8 cellular contexts compared by ENCODE assay signal in the genomic region with DNA sequence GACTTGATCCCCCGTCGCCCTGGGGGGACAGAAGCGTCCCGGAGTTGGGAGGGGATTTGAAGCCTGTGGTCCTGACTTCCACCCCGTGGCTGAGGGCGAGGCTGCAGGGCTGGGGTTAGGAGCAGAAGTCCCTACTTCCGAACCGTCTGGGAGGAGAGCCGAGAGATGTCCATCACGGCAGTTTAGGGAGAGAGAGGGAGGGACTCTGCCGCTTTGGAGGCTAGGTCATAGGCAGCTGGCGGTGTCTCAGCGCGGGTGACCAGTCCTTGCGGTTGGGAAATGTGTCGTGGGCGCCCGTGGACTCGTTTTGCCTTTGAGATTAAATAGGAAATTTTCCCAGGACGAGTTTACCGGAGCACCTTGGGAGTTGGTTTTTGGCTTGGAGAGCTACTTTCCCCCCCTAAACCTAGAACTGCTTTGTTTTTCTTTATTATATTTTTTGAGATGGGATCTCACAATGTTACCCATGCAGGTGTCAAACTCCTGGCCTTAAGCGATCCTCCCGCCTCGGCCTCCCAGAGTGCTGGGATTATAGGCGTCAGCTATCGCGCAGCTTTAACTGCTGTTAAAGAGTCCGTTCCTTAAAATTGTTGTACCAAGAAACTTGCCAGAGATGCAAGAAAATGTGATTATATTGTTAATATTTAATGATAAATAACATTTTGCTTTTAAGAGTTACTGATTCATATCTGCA. TPM values are rescaled to one million over a fixed set of nuclear protein-coding genes. Genes with fewer than 3 reads are reported as not detected.
DNase-seq lines count a peak whose midpoint lies in the region; ATAC-seq and TF ChIP-seq lines count a peak whose summit lies in the region.
"Not testable (repeated sequence)": the region's sequence is repeated elsewhere in the genome, so short reads cannot be mapped to it uniquely, and the experiment has no call there.

No MANE protein-coding gene starts in this region.

- not testable (repeated sequence) for H3K36me3 Mint-ChIP-seq in activated naive CD4-positive, alpha-beta T cell treated with anti-CD3 and anti-CD28 coated beads for 36 hours (ENCODE audit: low read depth)

- H3K4me3 ChIP-seq in AG09309 (ENCODE audit: control insufficient read depth, low read depth, low read length), result peak overlapping the region; percentile 84
- H3K4me3 ChIP-seq in PC-9, result peak overlapping the region; percentile 64
- H3K4me3 ChIP-seq in left lung, result peak overlapping the region; percentile 76 to 95
- peak overlapping the region; percentile 81 to 99 (median 87) for H3K4me3 ChIP-seq in gastrocnemius medialis

- H3K9me3 ChIP-seq in PC-9 (ENCODE audit: insufficient read depth, low read depth); left lung; gastrocnemius medialis: not testable (repeated sequence)

- H3K4me2 ChIP-seq in PC-9, result peak overlapping the region; percentile 90

- POLR2A ChIA-PET in PC-9 (lab: Charles Lee; ENCODE audit: unreplicated experiment), result interaction anchor here (0.5 kb wide), 2 partner anchors 27 to 28 kb away, joined by 5 read pairs; partner anchors contain the start of gene KCTD7

- H4K20me1 ChIP-seq in PC-9 (ENCODE audit: insufficient read depth), result not testable (repeated sequence)

- H3K4me1 ChIP-seq in PC-9 (replicated peaks; ENCODE audit: insufficient read depth) (peaks cover 15% of the 10 kb centered on the region), left lung (peaks cover 0 to 33% of the 10 kb centered on the region in 2 donors), gastrocnemius medialis (peaks cover 11 to 13% of the 10 kb centered on the region in 2 donors)

- not testable (repeated sequence) for H3K9me2 ChIP-seq in PC-9 (ENCODE audit: insufficient read depth)

- DNase-seq in AG09309 (ENCODE audit: low read depth); epithelial cell of prostate (ENCODE audit: low read depth, low spot score); left lung: not testable (repeated sequence)
- DNase-seq in PC-9, result peak; percentile 38 to 46
- peak; percentile 25 for DNase-seq in activated naive CD4-positive, alpha-beta T cell treated with anti-CD3 and anti-CD28 coated beads for 36 hours
- DNase-seq in gastrocnemius medialis, result peak; percentile 37 to 52

- not testable (repeated sequence) for H3K27me3 ChIP-seq in PC-9 (ENCODE audit: insufficient read depth, low read depth); left lung; gastrocnemius medialis

- not testable (repeated sequence) for H3K27me3 Mint-ChIP-seq in activated naive CD4-positive, alpha-beta T cell treated with anti-CD3 and anti-CD28 coated beads for 36 hours (ENCODE audit: low read depth)

- BruUV-seq in PC-9 (replicated peaks; lab: Mats Ljungman, UMichigan), result not testable (repeated sequence)

- ATAC-seq in GM19043 (IDR thresholded peaks at IDR 0.05; ENCODE audit: low read depth, unreplicated experiment), result peak; percentile 9
- ATAC-seq in HG03354 (IDR thresholded peaks at IDR 0.05; ENCODE audit: poor library complexity, severe bottlenecking, unreplicated experiment), result peak; percentile 19
- ATAC-seq in left lung, result peak; percentile 68
- ATAC-seq in gastrocnemius medialis, result peak; percentile 43 to 59

- H2AFZ ChIP-seq in PC-9, result peak overlapping the region; percentile 84

- TF ChIP-seq POLR2A in gastrocnemius medialis (IDR thresholded peaks at IDR 0.05), result not testable (repeated sequence)

- TF ChIP-seq CTCF in AG09309 (IDR thresholded peaks at IDR 0.05; ENCODE audit: control insufficient read depth, insufficient read depth, low read depth, low read length, missing control alignments); PC-9 (conservative IDR thresholded peaks at IDR 0.05); left lung (IDR thresholded peaks at IDR 0.05): not testable (repeated sequence)
- TF ChIP-seq CTCF in gastrocnemius medialis (IDR thresholded peaks at IDR 0.05 in 4 of 5, conservative IDR thresholded peaks at IDR 0.05 in 1 of 5), result peak in 1 of 5 experiments; percentile 14

- peak overlapping the region; percentile 77 for H3K27ac Mint-ChIP-seq in activated naive CD4-positive, alpha-beta T cell treated with anti-CD3 and anti-CD28 coated beads for 36 hours

- not testable (repeated sequence) for H3K36me3 ChIP-seq in PC-9 (ENCODE audit: low read depth); left lung; gastrocnemius medialis

- in situ Hi-C loops in gastrocnemius medialis (cut with MboI; ENCODE audit: low sequenced_read_pairs in 4 of 4), result not testable (repeated sequence)

- H3F3A ChIP-seq in PC-9 (ENCODE audit: insufficient read depth, low read depth), result peaks cover 33% of the 10 kb centered on the region

- H3K79me2 ChIP-seq in PC-9 (ENCODE audit: low read depth), result peaks cover 73% of the 10 kb centered on the region

- intact Hi-C loops in PC-9 (cut with micrococcal nuclease; ENCODE audit: unreplicated experiment), result loop anchor here (10.0 kb wide), 1 partner anchor 340 kb away; the partner anchor contains the start of genes SBDS and TYW1
- intact Hi-C loops in activated naive CD4-positive, alpha-beta T cell treated with anti-CD3 and anti-CD28 coated beads for 36 hours (cut with micrococcal nuclease); left lung (cut with DNase I): not testable (repeated sequence)
- intact Hi-C loops in gastrocnemius medialis (cut with DNase I; ENCODE audit: low total_unique reads), result loop anchor here (2.0 to 10.0 kb wide), 2 partner anchors 86 to 160 kb away; partner anchors contain the start of gene RABGEF1

- peaks cover 30% of the 10 kb centered on the region for H3K4me1 Mint-ChIP-seq in activated naive CD4-positive, alpha-beta T cell treated with anti-CD3 and anti-CD28 coated beads for 36 hours (ENCODE audit: low read depth)

- peak overlapping the region; percentile 95 for H3K4me3 Mint-ChIP-seq in activated naive CD4-positive, alpha-beta T cell treated with anti-CD3 and anti-CD28 coated beads for 36 hours

- CTCF ChIA-PET in PC-9 (lab: Charles Lee), result not testable (repeated sequence)
- CTCF ChIA-PET in activated naive CD4-positive, alpha-beta T cell treated with anti-CD3 and anti-CD28 coated beads for 36 hours (lab: Charles Lee), result interaction anchor here (0.6 kb wide), 1 partner anchor 263 kb away, joined by 3 read pairs; no protein-coding TSS in a partner anchor

- not testable (repeated sequence) for H3K9me3 Mint-ChIP-seq in activated naive CD4-positive, alpha-beta T cell treated with anti-CD3 and anti-CD28 coated beads for 36 hours

- H3K27ac ChIP-seq in PC-9, result peak overlapping the region; percentile 92
- peak overlapping the region; percentile 94 for H3K27ac ChIP-seq in epithelial cell of prostate
- H3K27ac ChIP-seq in left lung, result peak overlapping the region; percentile 96 to 100
- peak overlapping the region; percentile 89 to 100 (median 99) for H3K27ac ChIP-seq in gastrocnemius medialis

RNA-seq across cellular contexts. Expression of gene KCTD7, which starts 26.6 kb away (rescaled TPM):
- total RNA-seq in PC-9 (2021) (7.1 and 9.8 TPM in 2 replicates), left lung (10 to 100 TPM; 10.4 to 12.4 TPM), gastrocnemius medialis (1 to 10 TPM; 3.0 to 6.0 (median 5.5) TPM)
- total RNA-seq in activated naive CD4-positive, alpha-beta T cell treated with anti-CD3 and anti-CD28 coated beads for 36 hours, result 1 to 10 TPM; 6.3 to 7.5 TPM

Comparison
In these comparisons a context has a peak if more than half of its experiments do, and no peak if none do; other contexts are left out.
1. ATAC-seq: peak in every context shown above with its lines; median percentile 68 in left lung; 51 in gastrocnemius medialis; 19 in HG03354; 9 in GM19043.